Comparison of ENCODE assay signal across 1 cellular context in the genomic region with DNA sequence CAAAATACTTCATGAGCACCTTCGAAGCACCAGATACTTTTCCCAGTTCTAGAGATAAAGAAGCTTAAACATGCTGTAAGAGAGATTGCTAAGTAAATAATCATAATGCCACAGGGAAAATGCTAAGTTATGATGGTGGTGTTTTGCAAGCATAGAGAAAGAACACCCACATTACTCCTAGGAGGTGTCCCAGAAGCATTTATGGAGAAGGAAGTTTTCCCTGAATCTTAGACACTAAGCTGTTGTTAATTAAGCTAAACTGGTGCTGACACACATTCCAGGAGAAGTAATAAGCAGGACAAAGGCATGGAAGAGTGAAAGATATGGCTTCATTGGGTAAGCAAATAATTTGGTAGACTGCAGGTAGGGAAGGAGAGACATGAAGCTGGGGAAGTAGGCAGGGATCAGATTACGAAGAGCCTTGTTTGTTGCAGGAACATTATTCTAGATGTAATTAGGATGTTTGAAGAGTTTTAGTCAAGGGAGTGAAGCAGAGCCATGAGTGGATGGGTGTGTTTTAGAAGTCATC.
TF ChIP-seq lines count a peak whose summit lies in the region.

No MANE protein-coding gene starts in this region.

TF ChIP-seq in GM23338, 12 proteins besides CTCF, POLR2A, EP300 and RAD21 (continued from another document):
- TF ChIP-seq, protein P1, sequence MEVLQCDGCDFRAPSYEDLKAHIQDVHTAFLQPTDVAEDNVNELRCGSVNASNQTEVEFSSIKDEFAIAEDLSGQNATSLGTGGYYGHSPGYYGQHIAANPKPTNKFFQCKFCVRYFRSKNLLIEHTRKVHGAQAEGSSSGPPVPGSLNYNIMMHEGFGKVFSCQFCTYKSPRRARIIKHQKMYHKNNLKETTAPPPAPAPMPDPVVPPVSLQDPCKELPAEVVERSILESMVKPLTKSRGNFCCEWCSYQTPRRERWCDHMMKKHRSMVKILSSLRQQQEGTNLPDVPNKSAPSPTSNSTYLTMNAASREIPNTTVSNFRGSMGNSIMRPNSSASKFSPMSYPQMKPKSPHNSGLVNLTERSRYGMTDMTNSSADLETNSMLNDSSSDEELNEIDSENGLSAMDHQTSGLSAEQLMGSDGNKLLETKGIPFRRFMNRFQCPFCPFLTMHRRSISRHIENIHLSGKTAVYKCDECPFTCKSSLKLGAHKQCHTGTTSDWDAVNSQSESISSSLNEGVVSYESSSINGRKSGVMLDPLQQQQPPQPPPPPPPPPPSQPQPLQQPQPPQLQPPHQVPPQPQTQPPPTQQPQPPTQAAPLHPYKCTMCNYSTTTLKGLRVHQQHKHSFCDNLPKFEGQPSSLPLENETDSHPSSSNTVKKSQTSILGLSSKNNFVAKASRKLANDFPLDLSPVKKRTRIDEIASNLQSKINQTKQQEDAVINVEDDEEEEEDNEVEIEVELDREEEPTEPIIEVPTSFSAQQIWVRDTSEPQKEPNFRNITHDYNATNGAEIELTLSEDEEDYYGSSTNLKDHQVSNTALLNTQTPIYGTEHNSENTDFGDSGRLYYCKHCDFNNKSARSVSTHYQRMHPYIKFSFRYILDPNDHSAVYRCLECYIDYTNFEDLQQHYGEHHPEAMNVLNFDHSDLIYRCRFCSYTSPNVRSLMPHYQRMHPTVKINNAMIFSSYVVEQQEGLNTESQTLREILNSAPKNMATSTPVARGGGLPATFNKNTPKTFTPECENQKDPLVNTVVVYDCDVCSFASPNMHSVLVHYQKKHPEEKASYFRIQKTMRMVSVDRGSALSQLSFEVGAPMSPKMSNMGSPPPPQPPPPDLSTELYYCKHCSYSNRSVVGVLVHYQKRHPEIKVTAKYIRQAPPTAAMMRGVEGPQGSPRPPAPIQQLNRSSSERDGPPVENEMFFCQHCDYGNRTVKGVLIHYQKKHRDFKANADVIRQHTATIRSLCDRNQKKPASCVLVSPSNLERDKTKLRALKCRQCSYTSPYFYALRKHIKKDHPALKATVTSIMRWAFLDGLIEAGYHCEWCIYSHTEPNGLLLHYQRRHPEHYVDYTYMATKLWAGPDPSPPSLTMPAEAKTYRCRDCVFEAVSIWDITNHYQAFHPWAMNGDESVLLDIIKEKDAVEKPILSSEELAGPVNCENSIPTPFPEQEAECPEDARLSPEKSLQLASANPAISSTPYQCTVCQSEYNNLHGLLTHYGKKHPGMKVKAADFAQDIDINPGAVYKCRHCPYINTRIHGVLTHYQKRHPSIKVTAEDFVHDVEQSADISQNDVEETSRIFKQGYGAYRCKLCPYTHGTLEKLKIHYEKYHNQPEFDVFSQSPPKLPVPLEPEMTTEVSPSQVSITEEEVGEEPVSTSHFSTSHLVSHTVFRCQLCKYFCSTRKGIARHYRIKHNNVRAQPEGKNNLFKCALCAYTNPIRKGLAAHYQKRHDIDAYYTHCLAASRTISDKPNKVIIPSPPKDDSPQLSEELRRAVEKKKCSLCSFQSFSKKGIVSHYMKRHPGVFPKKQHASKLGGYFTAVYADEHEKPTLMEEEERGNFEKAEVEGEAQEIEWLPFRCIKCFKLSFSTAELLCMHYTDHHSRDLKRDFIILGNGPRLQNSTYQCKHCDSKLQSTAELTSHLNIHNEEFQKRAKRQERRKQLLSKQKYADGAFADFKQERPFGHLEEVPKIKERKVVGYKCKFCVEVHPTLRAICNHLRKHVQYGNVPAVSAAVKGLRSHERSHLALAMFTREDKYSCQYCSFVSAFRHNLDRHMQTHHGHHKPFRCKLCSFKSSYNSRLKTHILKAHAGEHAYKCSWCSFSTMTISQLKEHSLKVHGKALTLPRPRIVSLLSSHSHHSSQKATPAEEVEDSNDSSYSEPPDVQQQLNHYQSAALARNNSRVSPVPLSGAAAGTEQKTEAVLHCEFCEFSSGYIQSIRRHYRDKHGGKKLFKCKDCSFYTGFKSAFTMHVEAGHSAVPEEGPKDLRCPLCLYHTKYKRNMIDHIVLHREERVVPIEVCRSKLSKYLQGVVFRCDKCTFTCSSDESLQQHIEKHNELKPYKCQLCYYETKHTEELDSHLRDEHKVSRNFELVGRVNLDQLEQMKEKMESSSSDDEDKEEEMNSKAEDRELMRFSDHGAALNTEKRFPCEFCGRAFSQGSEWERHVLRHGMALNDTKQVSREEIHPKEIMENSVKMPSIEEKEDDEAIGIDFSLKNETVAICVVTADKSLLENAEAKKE (CRISPR knock-in tag; IDR thresholded peaks at IDR 0.05) = no peak
- no peak for TF ChIP-seq POLR2AphosphoS5 (IDR thresholded peaks at IDR 0.05; ENCODE audit: low read depth)
- TF ChIP-seq ZNF114 (CRISPR knock-in tag; IDR thresholded peaks at IDR 0.05) = no peak
- TF ChIP-seq NANOG (IDR thresholded peaks at IDR 0.05; ENCODE audit: borderline replicate concordance) = no peak
- TF ChIP-seq, protein P2, sequence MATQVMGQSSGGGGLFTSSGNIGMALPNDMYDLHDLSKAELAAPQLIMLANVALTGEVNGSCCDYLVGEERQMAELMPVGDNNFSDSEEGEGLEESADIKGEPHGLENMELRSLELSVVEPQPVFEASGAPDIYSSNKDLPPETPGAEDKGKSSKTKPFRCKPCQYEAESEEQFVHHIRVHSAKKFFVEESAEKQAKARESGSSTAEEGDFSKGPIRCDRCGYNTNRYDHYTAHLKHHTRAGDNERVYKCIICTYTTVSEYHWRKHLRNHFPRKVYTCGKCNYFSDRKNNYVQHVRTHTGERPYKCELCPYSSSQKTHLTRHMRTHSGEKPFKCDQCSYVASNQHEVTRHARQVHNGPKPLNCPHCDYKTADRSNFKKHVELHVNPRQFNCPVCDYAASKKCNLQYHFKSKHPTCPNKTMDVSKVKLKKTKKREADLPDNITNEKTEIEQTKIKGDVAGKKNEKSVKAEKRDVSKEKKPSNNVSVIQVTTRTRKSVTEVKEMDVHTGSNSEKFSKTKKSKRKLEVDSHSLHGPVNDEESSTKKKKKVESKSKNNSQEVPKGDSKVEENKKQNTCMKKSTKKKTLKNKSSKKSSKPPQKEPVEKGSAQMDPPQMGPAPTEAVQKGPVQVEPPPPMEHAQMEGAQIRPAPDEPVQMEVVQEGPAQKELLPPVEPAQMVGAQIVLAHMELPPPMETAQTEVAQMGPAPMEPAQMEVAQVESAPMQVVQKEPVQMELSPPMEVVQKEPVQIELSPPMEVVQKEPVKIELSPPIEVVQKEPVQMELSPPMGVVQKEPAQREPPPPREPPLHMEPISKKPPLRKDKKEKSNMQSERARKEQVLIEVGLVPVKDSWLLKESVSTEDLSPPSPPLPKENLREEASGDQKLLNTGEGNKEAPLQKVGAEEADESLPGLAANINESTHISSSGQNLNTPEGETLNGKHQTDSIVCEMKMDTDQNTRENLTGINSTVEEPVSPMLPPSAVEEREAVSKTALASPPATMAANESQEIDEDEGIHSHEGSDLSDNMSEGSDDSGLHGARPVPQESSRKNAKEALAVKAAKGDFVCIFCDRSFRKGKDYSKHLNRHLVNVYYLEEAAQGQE (IDR thresholded peaks at IDR 0.05; ENCODE audit: unreplicated experiment) = no peak
